Comparison of ENCODE assay signal across 28 cellular contexts in the genomic region with DNA sequence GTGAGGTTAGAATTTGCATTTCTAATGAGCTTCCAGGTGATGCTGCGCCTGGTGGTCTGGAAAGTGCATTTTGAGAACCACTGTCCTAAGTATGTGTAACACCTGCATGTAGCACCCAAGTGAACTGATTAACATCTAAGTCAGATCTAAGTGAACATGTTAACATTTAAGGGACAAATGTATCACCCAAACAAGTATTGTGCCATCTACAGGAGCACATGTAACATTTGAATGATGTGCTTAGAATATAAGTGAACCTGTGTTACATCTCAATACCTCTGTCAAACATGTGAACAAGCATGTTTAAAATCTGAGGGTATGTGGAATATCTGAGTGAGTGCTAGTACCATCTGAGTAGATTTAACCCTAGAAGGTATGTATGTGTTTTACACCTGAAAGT.
"Had no signal": no experiment of that assay in that cellular context is flagged by ENCODE, and none has a peak within 500 bp of the region (broad histone marks: within the 10 kb centered on the region; RNA-seq: fewer than 3 reads in every experiment).

No MANE protein-coding gene starts in this region.

- H3K4me2 ChIP-seq: KMS-11 had no signal

- H3K27ac Mint-ChIP-seq: activated CD4-positive, alpha-beta T cell treated with anti-CD3 and anti-CD28 coated beads, Interleukin-2, amount 10 ng/mL, durations not matched to agents 24 days and 14 days; activated CD8-positive, alpha-beta T cell treated with anti-CD3 and anti-CD28 coated beads for 36 hours; activated naive CD4-positive, alpha-beta T cell treated with anti-CD3 and anti-CD28 coated beads, Interleukin-2, amount 50 U/mL, for 24 hours; activated naive CD8-positive, alpha-beta T cell treated with anti-CD3 and anti-CD28 coated beads, Interleukin-2, amount 10 ng/mL, durations not matched to agents 7 days and 5 days; activated T-cell treated with anti-CD3 and anti-CD28 coated beads, Interleukin-2, amount 50 U/mL, for 24 hours; activated T-helper 2 cell treated with anti-CD3 and anti-CD28 coated beads, Interferon-gamma antibody, Interleukin-2, Interleukin-4, amounts not matched to agents 10 μg/mL and 5 μg/mL and 100 μg/mL, durations not matched to agents 14 hours and 24 hours and 36 hours had no signal

- H3K27ac ChIP-seq: ascending aorta, cardiac muscle cell, KMS-11, WERI-Rb-1 had no signal

- H3K27me3 ChIP-seq: ascending aorta, cardiac muscle cell had no signal

- H3K36me3 Mint-ChIP-seq: activated naive CD4-positive, alpha-beta T cell treated with anti-CD3 and anti-CD28 coated beads, Interleukin-2, amount 50 U/mL, for 24 hours; activated naive CD8-positive, alpha-beta T cell treated with anti-CD3 and anti-CD28 coated beads, Interleukin-2, amount 10 ng/mL, durations not matched to agents 7 days and 5 days had no signal

- ATAC-seq: activated CD8-positive, alpha-beta T cell treated with anti-CD3 and anti-CD28 coated beads for 36 hours had no signal

- H3K9me3 ChIP-seq: ascending aorta had no signal

- H3K4me3 ChIP-seq: ascending aorta, cardiac muscle cell had no signal

- H3K9me3 Mint-ChIP-seq: activated CD4-positive, alpha-beta T cell treated with anti-CD3 and anti-CD28 coated beads, Interleukin-2, amount 10 ng/mL, durations not matched to agents 24 days and 14 days; activated CD8-positive, alpha-beta T cell treated with anti-CD3 and anti-CD28 coated beads for 36 hours; activated naive CD4-positive, alpha-beta T cell treated with anti-CD3 and anti-CD28 coated beads, Interleukin-2, amount 50 U/mL, for 24 hours; activated naive CD8-positive, alpha-beta T cell treated with anti-CD3 and anti-CD28 coated beads, Interleukin-2, amount 10 ng/mL, durations not matched to agents 7 days and 5 days; activated T-cell treated with anti-CD3 and anti-CD28 coated beads, Interleukin-2, amount 50 U/mL, for 24 hours; activated T-helper 2 cell treated with anti-CD3 and anti-CD28 coated beads, Interferon-gamma antibody, Interleukin-2, Interleukin-4, amounts not matched to agents 10 μg/mL and 5 μg/mL and 100 μg/mL, durations not matched to agents 14 hours and 24 hours and 36 hours had no signal

- DNase-seq: activated CD4-positive, alpha-beta T cell treated with anti-CD3 and anti-CD28 coated beads, Interleukin-2, amount 10 ng/mL, durations not matched to agents 24 days and 14 days; activated CD4-positive, alpha-beta T cell treated with anti-CD3 and anti-CD28 coated beads, Interleukin-2, amount 50 U/mL, for 4 hours; activated CD4-positive, CD25-positive, alpha-beta regulatory T cell; activated CD8-positive, alpha-beta T cell treated with anti-CD3 and anti-CD28 coated beads for 36 hours; activated gamma-delta T cell; activated naive CD4-positive, alpha-beta T cell treated with Interleukin-2 at 50 U/mL for 16 hours; activated naive CD8-positive, alpha-beta T cell treated with anti-CD3 and anti-CD28 coated beads, Interleukin-2, amount 10 ng/mL, durations not matched to agents 7 days and 5 days; activated T-cell treated with anti-CD3 and anti-CD28 coated beads, Interleukin-2, amount 50 U/mL, for 24 hours; amygdala; NCI-H1105; NCI-H1417 treated with DMSO at 0.1 percent for 48 hours; NCI-H187 treated with DMSO at 0.1 percent for 48 hours; NCI-H2081; NCI-H226; NCI-H446 treated with DMSO at 0.1 percent for 48 hours; OCI-M1; Right ventricle myocardium superior; SW 1271; T-helper 1 cell; T-helper 2 cell; T-helper 9 cell; WERI-Rb-1 had no signal

- H3K9ac ChIP-seq: KMS-11 had no signal

- H3K4me1 Mint-ChIP-seq: activated CD4-positive, alpha-beta T cell treated with anti-CD3 and anti-CD28 coated beads, Interleukin-2, amount 10 ng/mL, durations not matched to agents 24 days and 14 days; activated naive CD4-positive, alpha-beta T cell treated with anti-CD3 and anti-CD28 coated beads, Interleukin-2, amount 50 U/mL, for 24 hours; activated naive CD8-positive, alpha-beta T cell treated with anti-CD3 and anti-CD28 coated beads, Interleukin-2, amount 10 ng/mL, durations not matched to agents 7 days and 5 days; central memory CD8-positive, alpha-beta T cell had no signal

- H3K27me3 Mint-ChIP-seq: activated CD4-positive, alpha-beta T cell treated with anti-CD3 and anti-CD28 coated beads, Interleukin-2, amount 10 ng/mL, durations not matched to agents 24 days and 14 days; activated naive CD4-positive, alpha-beta T cell treated with anti-CD3 and anti-CD28 coated beads, Interleukin-2, amount 50 U/mL, for 24 hours; activated naive CD8-positive, alpha-beta T cell treated with anti-CD3 and anti-CD28 coated beads, Interleukin-2, amount 10 ng/mL, durations not matched to agents 7 days and 5 days; activated T-cell treated with anti-CD3 and anti-CD28 coated beads, Interleukin-2, amount 50 U/mL, for 24 hours; central memory CD8-positive, alpha-beta T cell had no signal

- H3K4me3 Mint-ChIP-seq: activated CD4-positive, alpha-beta T cell treated with anti-CD3 and anti-CD28 coated beads, Interleukin-2, amount 10 ng/mL, durations not matched to agents 24 days and 14 days; activated CD8-positive, alpha-beta T cell treated with anti-CD3 and anti-CD28 coated beads for 36 hours; activated naive CD4-positive, alpha-beta T cell treated with anti-CD3 and anti-CD28 coated beads, Interleukin-2, amount 50 U/mL, for 24 hours; activated naive CD8-positive, alpha-beta T cell treated with anti-CD3 and anti-CD28 coated beads, Interleukin-2, amount 10 ng/mL, durations not matched to agents 7 days and 5 days; activated T-cell treated with anti-CD3 and anti-CD28 coated beads, Interleukin-2, amount 50 U/mL, for 24 hours; central memory CD8-positive, alpha-beta T cell had no signal

- H3K36me3 ChIP-seq: ascending aorta, cardiac muscle cell, WERI-Rb-1 had no signal

- H3K4me1 ChIP-seq: ascending aorta had no signal
